22 cellular contexts compared by ENCODE assay signal in the genomic region with DNA sequence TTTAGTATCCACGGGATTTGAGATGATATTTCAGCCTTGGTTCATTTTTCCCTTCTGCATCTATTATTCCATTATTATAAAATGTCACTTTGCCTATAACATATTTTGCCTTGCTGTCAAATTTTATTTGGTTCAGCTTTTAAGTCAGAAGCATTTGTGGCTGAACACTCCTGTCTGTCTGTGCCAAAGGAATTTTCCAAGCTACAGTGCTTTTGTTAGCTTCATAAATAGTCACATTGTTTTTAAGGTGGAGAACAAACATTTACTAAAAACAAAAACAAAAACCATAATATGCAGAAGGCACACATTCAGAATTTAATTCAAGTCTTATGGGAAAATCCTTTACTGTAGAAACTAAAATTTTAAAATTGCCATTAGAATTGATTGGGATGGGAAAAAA. TPM values are rescaled to one million over a fixed set of nuclear protein-coding genes. Genes with fewer than 3 reads are reported as not detected.
DNase-seq lines count a peak whose midpoint lies in the region; FAIRE-seq and TF ChIP-seq lines count a peak whose summit lies in the region.
"Had no signal": no experiment of that assay in that cellular context is flagged by ENCODE, and none has a peak within 500 bp of the region (broad histone marks: within the 10 kb centered on the region; RNA-seq: fewer than 3 reads in every experiment).

No MANE protein-coding gene starts in this region.

- H3K4me3 ChIP-seq in OCI-LY7 (ENCODE audit: low read depth, low read length, poor library complexity, severe bottlenecking) (no peak overlapping the region), SK-N-SH (ENCODE audit: low read depth in 2 of 2, low read length in 1 of 2) (no peak overlapping the region)
- H3K4me3 ChIP-seq: BLaER1 treated with 17β-estradiol and CSF1 and Interleukin-3, amounts not matched to agents 10 nM and 100 nM; GM23248 had no signal

- H3K4me1 Mint-ChIP-seq in endothelial cell (ENCODE audit: unreplicated experiment): peaks cover 14% of the 10 kb centered on the region
- H3K4me1 Mint-ChIP-seq: B cell had no signal

- H3K4me2 ChIP-seq in OCI-LY7 (ENCODE audit: low read length) (no peak overlapping the region), SK-N-SH (no peak overlapping the region)
- H3K4me2 ChIP-seq: BLaER1 treated with 17β-estradiol and CSF1 and Interleukin-3, amounts not matched to agents 10 nM and 100 nM had no signal

- H3K27me3 Mint-ChIP-seq in endothelial cell (ENCODE audit: unreplicated experiment): no peaks in the 10 kb centered on the region

- H3K9ac ChIP-seq in SK-N-SH: no peak overlapping the region
- H3K9ac ChIP-seq: BLaER1 treated with 17β-estradiol and CSF1 and Interleukin-3, amounts not matched to agents 10 nM and 100 nM; GM23248 had no signal

- H3K4me3 Mint-ChIP-seq in endothelial cell (ENCODE audit: unreplicated experiment): no peak overlapping the region
- H3K4me3 Mint-ChIP-seq: B cell; CD8-positive, alpha-beta T cell had no signal

- no peaks in the 10 kb centered on the region for H3K27me3 ChIP-seq in SK-N-SH (ENCODE audit: insufficient read depth)
- H3K27me3 ChIP-seq: BLaER1 treated with 17β-estradiol and CSF1 and Interleukin-3, amounts not matched to agents 10 nM and 100 nM had no signal

- H3K9me3 ChIP-seq in OCI-LY7 (ENCODE audit: low read length): no peaks in the 10 kb centered on the region
- peaks cover 12% of the 10 kb centered on the region; the same call in 1 of the 2 replicates for H3K9me3 ChIP-seq in SK-N-SH

- no peak for TF ChIP-seq CTCF in OCI-LY7 (conservative IDR thresholded peaks at IDR 0.05; ENCODE audit: low read length)
- TF ChIP-seq CTCF in endothelial cell (IDR thresholded peaks at IDR 0.05; ENCODE audit: unreplicated experiment): no peak
- no peak for TF ChIP-seq CTCF in SK-N-SH (IDR thresholded peaks at IDR 0.05)

- H2AFZ ChIP-seq in OCI-LY7 (ENCODE audit: low read length): no peak overlapping the region
- H2AFZ ChIP-seq in SK-N-SH (ENCODE audit: low read depth): no peak overlapping the region
- H2AFZ ChIP-seq: GM23248 had no signal

- no peaks in the 10 kb centered on the region for H4K20me1 ChIP-seq in OCI-LY7 (ENCODE audit: insufficient read depth, low read length)
- H4K20me1 ChIP-seq in SK-N-SH (ENCODE audit: insufficient read depth): no peaks in the 10 kb centered on the region
- H4K20me1 ChIP-seq: BLaER1 treated with 17β-estradiol and CSF1 and Interleukin-3, amounts not matched to agents 10 nM and 100 nM had no signal

- POLR2A ChIA-PET in OCI-LY7 (lab: Charles Lee) (no interaction called here), SK-N-SH (lab: Yijun Ruan, JAX) (no interaction called here)

- H3K9me2 ChIP-seq in OCI-LY7 (ENCODE audit: insufficient read depth, low read length): no peaks in the 10 kb centered on the region
- no peaks in the 10 kb centered on the region for H3K9me2 ChIP-seq in SK-N-SH

- TF ChIP-seq EP300 in SK-N-SH (IDR thresholded peaks at IDR 0.05; ENCODE audit: borderline replicate concordance in 1 of 2, low read depth in 1 of 2, low read length in 1 of 2): no peak

- H3K36me3 Mint-ChIP-seq in endothelial cell (ENCODE audit: low read depth, unreplicated experiment): peaks cover 3% of the 10 kb centered on the region
- H3K36me3 Mint-ChIP-seq: CD8-positive, alpha-beta T cell had no signal

- no peaks in the 10 kb centered on the region for H3F3A ChIP-seq in SK-N-SH (replicated peaks; ENCODE audit: insufficient read depth)

- H3K27ac ChIP-seq in angular gyrus (ENCODE audit: low read depth, low read length) (peak overlapping the region; percentile 94), OCI-LY7 (ENCODE audit: low read depth, low read length, poor library complexity, severe bottlenecking) (no peak overlapping the region), SK-N-SH (ENCODE audit: low read depth in 2 of 2, low read length in 1 of 2) (peak overlapping the region in 1 of 2 experiments; percentile 66; a peak in 1 of 4 replicates)
- H3K27ac ChIP-seq: BLaER1 treated with 17β-estradiol and CSF1 and Interleukin-3, amounts not matched to agents 10 nM and 100 nM; GM23248 had no signal

- DNase-seq in frontal cortex (ENCODE audit: low spot score in 2 of 2): no peak
- DNase-seq in midbrain (lab: John Stamatoyannopoulos, UW): peak; percentile 70
- DNase-seq in superior temporal gyrus (ENCODE audit: extremely low spot score): peak; percentile 83
- no peak for DNase-seq in OCI-LY7 (ENCODE audit: low spot score)
- no peak for DNase-seq in endothelial cell (ENCODE audit: low spot score)
- no peak for DNase-seq in SK-N-SH
- DNase-seq in GF-D8 (lab: John Stamatoyannopoulos, UW): no peak
- DNase-seq: 8988T; CD8-positive, alpha-beta T cell; COR-L47; DMS 273 treated with DMSO at 0.1 percent for 48 hours; DMS53; DND-41; EL; GM23248; HCEC 1CT had no signal

- H3K36me3 ChIP-seq in OCI-LY7 (ENCODE audit: insufficient read depth, low read length) (no peaks in the 10 kb centered on the region), SK-N-SH (replicated peaks in 1 of 2; ENCODE audit: control insufficient read depth in 1 of 2, insufficient read depth in 2 of 2, low read length in 1 of 2) (no peaks in the 10 kb centered on the region)
- H3K36me3 ChIP-seq: BLaER1 treated with 17β-estradiol and CSF1 and Interleukin-3, amounts not matched to agents 10 nM and 100 nM had no signal

- intact Hi-C loops in OCI-LY7 (cut with micrococcal nuclease; ENCODE audit: unreplicated experiment): no loop called here

- no peaks in the 10 kb centered on the region for H3K4me1 ChIP-seq in OCI-LY7 (ENCODE audit: insufficient read depth, low read length, poor library complexity, severe bottlenecking)
- peaks cover 0 to 25% of the 10 kb centered on the region in 2 experiments; a peak in 2 of 4 replicates for H3K4me1 ChIP-seq in SK-N-SH (ENCODE audit: control insufficient read depth in 1 of 2, insufficient read depth in 2 of 2, low read depth in 1 of 2, low read length in 1 of 2)

- H3K27ac Mint-ChIP-seq in endothelial cell (ENCODE audit: unreplicated experiment): no peak overlapping the region
- H3K27ac Mint-ChIP-seq: B cell; CD8-positive, alpha-beta T cell had no signal

- 3% methylated on average over 1 of the region's 1 CpG for WGBS in SK-N-SH (ENCODE audit: low lambda C conversion rate)

- no TSS peak for BruUV-seq in OCI-LY7 (replicated peaks; lab: Mats Ljungman, UMichigan)

- no peaks in the 10 kb centered on the region for H3K79me2 ChIP-seq in OCI-LY7 (ENCODE audit: insufficient read depth, low read depth, low read length)
- no peaks in the 10 kb centered on the region for H3K79me2 ChIP-seq in SK-N-SH (ENCODE audit: insufficient read depth)

- CTCF ChIA-PET in OCI-LY7 (lab: Charles Lee; ENCODE audit: unreplicated experiment) (no interaction called here), SK-N-SH (lab: Yijun Ruan, JAX) (interaction anchor here (0.6 to 5.3 kb wide), 8 partner anchors 9 to 900 kb away, joined by 3 to 55 read pairs (median 5); partner anchors contain the start of gene ELMO1)

- TF ChIP-seq RAD21 in SK-N-SH (IDR thresholded peaks at IDR 0.05; ENCODE audit: low read length): no peak

- no peaks in the 10 kb centered on the region for H3K9me3 Mint-ChIP-seq in endothelial cell (ENCODE audit: unreplicated experiment)

- peak; percentile 63 for FAIRE-seq in frontal cortex (lab: Jason Lieb, UNC)
- FAIRE-seq: GM12891 had no signal

TF ChIP-seq in SK-N-SH, 30 proteins besides CTCF, POLR2A, EP300 and RAD21 (continues in another document):
- TF ChIP-seq RCOR1 (IDR thresholded peaks at IDR 0.05; ENCODE audit: low read length) (no peak), SIN3A (IDR thresholded peaks at IDR 0.05; ENCODE audit: borderline replicate concordance, low read depth, low read length) (no peak), SMC3 (IDR thresholded peaks at IDR 0.05; ENCODE audit: low read depth, low read length) (no peak), USF2 (IDR thresholded peaks at IDR 0.05; ENCODE audit: borderline replicate concordance, low read depth, low read length) (no peak), MEF2A (IDR thresholded peaks at IDR 0.05; ENCODE audit: borderline replicate concordance, low read depth) (no peak), JUND (IDR thresholded peaks at IDR 0.05) (no peak), MXI1 (IDR thresholded peaks at IDR 0.05; ENCODE audit: low read depth, low read length) (no peak), NFIC (IDR thresholded peaks at IDR 0.05; ENCODE audit: borderline replicate concordance) (no peak), TAF1 (IDR thresholded peaks at IDR 0.05; ENCODE audit: borderline replicate concordance, low read depth, low read length) (no peak)
- TF ChIP-seq, protein P1, sequence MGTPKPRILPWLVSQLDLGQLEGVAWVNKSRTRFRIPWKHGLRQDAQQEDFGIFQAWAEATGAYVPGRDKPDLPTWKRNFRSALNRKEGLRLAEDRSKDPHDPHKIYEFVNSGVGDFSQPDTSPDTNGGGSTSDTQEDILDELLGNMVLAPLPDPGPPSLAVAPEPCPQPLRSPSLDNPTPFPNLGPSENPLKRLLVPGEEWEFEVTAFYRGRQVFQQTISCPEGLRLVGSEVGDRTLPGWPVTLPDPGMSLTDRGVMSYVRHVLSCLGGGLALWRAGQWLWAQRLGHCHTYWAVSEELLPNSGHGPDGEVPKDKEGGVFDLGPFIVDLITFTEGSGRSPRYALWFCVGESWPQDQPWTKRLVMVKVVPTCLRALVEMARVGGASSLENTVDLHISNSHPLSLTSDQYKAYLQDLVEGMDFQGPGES (IDR thresholded peaks at IDR 0.05; ENCODE audit: low read depth, low read length): no peak

RNA-seq across cellular contexts. Expression of gene ELMO1, which starts 33.8 kb away (rescaled TPM):
- total RNA-seq in frontal cortex: 68.1 TPM
- 102 and 103 TPM in 2 replicates for total RNA-seq in OCI-LY7 (2014; rRNA removed; shearing (Covaris generic))
- total RNA-seq in OCI-LY7 (2022): 101 and 110 TPM in 2 replicates
- total RNA-seq in endothelial cell (ENCODE audit: unreplicated experiment): 151 TPM
- polyA plus RNA-seq in SK-N-SH (2012; rRNA removed): 0.64 and 2.8 TPM in 2 replicates
- polyA plus RNA-seq in SK-N-SH (2012; cell fraction: cytosol; rRNA removed): 1.5 and 3.7 TPM in 2 replicates
- polyA plus RNA-seq in SK-N-SH (2012; cell fraction: nucleus; rRNA removed): 1.0 and 1.5 TPM in 2 replicates
- total RNA-seq: A673, GM23248 had no signal
- polyA plus RNA-seq: AG04450, GM23248 had no signal

Comparison
In these comparisons a context has a peak if more than half of its experiments do, and no peak if none do; other contexts are left out.
1. DNase-seq: peak in midbrain (single experiment) and superior temporal gyrus (single experiment); none in frontal cortex (0 of 2), OCI-LY7 (single experiment), endothelial cell (single experiment), SK-N-SH (single experiment) and GF-D8 (single experiment).